Comparison of ENCODE assay signal across 8 cellular contexts in the genomic region with DNA sequence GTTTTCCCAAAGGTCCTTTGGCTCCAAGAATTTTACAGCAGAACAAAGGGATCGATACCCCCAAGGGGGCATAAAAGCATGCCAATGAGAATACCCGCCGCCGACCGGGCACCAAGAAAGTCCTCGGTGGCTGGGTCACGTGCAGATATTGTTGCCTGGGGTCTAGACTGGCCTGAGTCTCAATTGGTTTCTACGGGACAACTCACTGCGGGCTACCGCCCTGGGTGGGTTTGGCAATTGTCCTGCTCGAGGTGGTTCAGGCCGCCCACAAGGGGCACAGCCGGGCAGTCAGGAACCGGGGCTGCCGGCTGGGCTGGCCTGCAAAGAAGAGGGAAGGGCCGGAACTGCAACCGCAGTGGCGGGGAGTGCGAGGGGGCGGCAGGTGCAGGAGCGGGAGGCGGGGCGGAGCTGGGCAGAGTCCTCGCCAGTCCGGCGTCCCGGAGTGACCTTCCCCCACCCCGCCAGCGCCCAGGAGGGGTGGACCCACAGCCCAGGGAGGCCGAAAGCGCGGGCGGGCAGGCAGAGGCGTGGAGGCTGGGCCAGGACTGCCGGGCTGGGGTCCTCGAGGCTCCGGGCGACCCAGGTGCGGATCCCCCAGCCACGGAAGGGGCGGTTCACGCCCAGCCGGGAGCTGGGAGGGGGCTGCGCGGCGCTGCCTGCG. TPM values are rescaled to one million over a fixed set of nuclear protein-coding genes. Genes with fewer than 3 reads are reported as not detected.
DNase-seq lines count a peak whose midpoint lies in the region; ATAC-seq lines count a peak whose summit lies in the region.

No MANE protein-coding gene starts in this region.

- H3K36me3 ChIP-seq in SJCRH30, result no peaks in the 10 kb centered on the region
- peaks cover 0 to 15% (median 10%) of the 10 kb centered on the region in 3 donors for H3K36me3 ChIP-seq in skeletal muscle tissue (ENCODE audit: control insufficient read depth in 3 of 3, insufficient read depth in 3 of 3, low read length in 3 of 3)

- H3K9me3 Mint-ChIP-seq in immature natural killer cell, result no peaks in the 10 kb centered on the region

- H3K4me3 ChIP-seq in SJCRH30 (peak overlapping the region; percentile 96), skeletal muscle tissue (ENCODE audit: low read length in 3 of 3) (peak overlapping the region; percentile 45 to 96 (median 71))

- no peaks in the 10 kb centered on the region for H3K36me3 Mint-ChIP-seq in immature natural killer cell

- peak; percentile 37 for ATAC-seq in GM21529 (IDR thresholded peaks at IDR 0.05; ENCODE audit: unreplicated experiment)

- in situ Hi-C loops in T47D (cut with HindIII; ENCODE audit: low pct_unique_long_range_greater_than_20kb, low sequenced_read_pairs), result no loop called here

- peaks cover 34 to 38% of the 10 kb centered on the region in 2 donors for H3K4me1 Mint-ChIP-seq in immature natural killer cell

- H3K9ac ChIP-seq in skeletal muscle tissue (ENCODE audit: low read depth in 1 of 3, low read length in 3 of 3), result peak overlapping the region; percentile 73 to 90 (median 74)

- H3K27me3 Mint-ChIP-seq in immature natural killer cell (ENCODE audit: low read depth in 3 of 3), result peaks cover 3 to 14% (median 5%) of the 10 kb centered on the region in 3 donors

- H3K9me3 ChIP-seq in SJCRH30 (replicated peaks), result no peaks in the 10 kb centered on the region
- H3K9me3 ChIP-seq in skeletal muscle tissue (ENCODE audit: control insufficient read depth in 3 of 3, low read length in 3 of 3), result no peaks in the 10 kb centered on the region

- H3K27me3 ChIP-seq in SJCRH30 (no peaks in the 10 kb centered on the region), skeletal muscle tissue (ENCODE audit: control insufficient read depth in 3 of 3, insufficient read depth in 3 of 3, low read length in 3 of 3) (no peaks in the 10 kb centered on the region)

- peak overlapping the region; percentile 72 to 82 (median 78) for H3K4me3 Mint-ChIP-seq in immature natural killer cell

- DNase-seq in NCI-H1417 (lab: John Stamatoyannopoulos, UW), result peak; percentile 95 to 98 (median 96)
- no peak for DNase-seq in NCI-H1417 treated with DMSO at 0.1 percent for 48 hours (lab: John Stamatoyannopoulos, UW)
- DNase-seq in HuH-7 (ENCODE audit: low spot score), result peak; percentile 82
- peak; percentile 80 to 85 for DNase-seq in SJCRH30
- peak; percentile 73 to 91 for DNase-seq in T47D (ENCODE audit: low read depth in 1 of 2, low spot score in 1 of 2)
- DNase-seq in immature natural killer cell, result peak; percentile 53 to 62 (median 57)

- H3K27ac Mint-ChIP-seq in immature natural killer cell, result no peak overlapping the region

- H3K4me1 ChIP-seq in SJCRH30, result peaks cover 9% of the 10 kb centered on the region
- H3K4me1 ChIP-seq in skeletal muscle tissue (ENCODE audit: control insufficient read depth in 3 of 3, insufficient read depth in 3 of 3, low read length in 3 of 3), result peaks cover 17 to 45% (median 21%) of the 10 kb centered on the region in 3 donors

- H3K27ac ChIP-seq in SJCRH30 (peak overlapping the region; percentile 82), skeletal muscle tissue (ENCODE audit: low read depth, low read length) (peak overlapping the region; percentile 86)

RNA-seq across cellular contexts. Expression of a gene that starts 0.9 kb away (rescaled TPM):
- total RNA-seq in SJCRH30 (2014; rRNA removed; shearing (Covaris generic)), result 18.5 and 19.7 TPM in 2 replicates
- polyA plus RNA-seq in immature natural killer cell, result 1 to 10 TPM; 1.2 to 9.0 (median 2.4) TPM
- total RNA-seq in skeletal muscle tissue, result 16.7 TPM
